In genomic region chr3:128469128-128469527, GRCh38 we compare ENCODE assay signal across 2 cellular contexts.
TF ChIP-seq lines count a peak whose summit lies in the region.

No MANE protein-coding gene starts in this region.

TF ChIP-seq in IMR-90, 13 proteins besides CTCF, POLR2A, EP300 and RAD21:
- TF ChIP-seq RFX5 (IDR thresholded peaks at IDR 0.05; ENCODE audit: low read depth, low read length) (no peak), RCOR1 (IDR thresholded peaks at IDR 0.05; ENCODE audit: insufficient replicate concordance, low read length) (no peak), MXI1 (IDR thresholded peaks at IDR 0.05; ENCODE audit: borderline replicate concordance, low read depth, low read length) (no peak), FOS (IDR thresholded peaks at IDR 0.05; ENCODE audit: low read depth, low read length) (no peak), NFE2L2 (IDR thresholded peaks at IDR 0.05; ENCODE audit: low read depth, low read length) (no peak), SMC3 (IDR thresholded peaks at IDR 0.05; ENCODE audit: low read depth, low read length) (no peak), CEBPB (IDR thresholded peaks at IDR 0.05; ENCODE audit: low read depth, low read length) (no peak), MAFK (IDR thresholded peaks at IDR 0.05; ENCODE audit: low read depth, low read length) (no peak), CHD1 (IDR thresholded peaks at IDR 0.05; ENCODE audit: low read depth, low read length) (no peak)
- TF ChIP-seq, protein P1, sequence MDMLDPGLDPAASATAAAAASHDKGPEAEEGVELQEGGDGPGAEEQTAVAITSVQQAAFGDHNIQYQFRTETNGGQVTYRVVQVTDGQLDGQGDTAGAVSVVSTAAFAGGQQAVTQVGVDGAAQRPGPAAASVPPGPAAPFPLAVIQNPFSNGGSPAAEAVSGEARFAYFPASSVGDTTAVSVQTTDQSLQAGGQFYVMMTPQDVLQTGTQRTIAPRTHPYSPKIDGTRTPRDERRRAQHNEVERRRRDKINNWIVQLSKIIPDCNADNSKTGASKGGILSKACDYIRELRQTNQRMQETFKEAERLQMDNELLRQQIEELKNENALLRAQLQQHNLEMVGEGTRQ (IDR thresholded peaks at IDR 0.05; ENCODE audit: low read depth, low read length), result no peak

TF ChIP-seq in H1, 55 proteins besides CTCF, POLR2A, EP300 and RAD21:
- TF ChIP-seq TEAD4 (IDR thresholded peaks at IDR 0.05; ENCODE audit: low read depth, low read length) (no peak), BRCA1 (IDR thresholded peaks at IDR 0.05; ENCODE audit: low read depth, low read length) (no peak), GABPA (IDR thresholded peaks at IDR 0.05; ENCODE audit: borderline replicate concordance, insufficient read depth, low read length) (no peak), TAF1 (IDR thresholded peaks at IDR 0.05; ENCODE audit: low read depth, low read length) (no peak), PHF8 (conservative IDR thresholded peaks at IDR 0.05; ENCODE audit: low read depth, low read length) (no peak), EGR1 (IDR thresholded peaks at IDR 0.05; ENCODE audit: borderline replicate concordance, low read depth, low read length) (no peak), RFX5 (IDR thresholded peaks at IDR 0.05; ENCODE audit: borderline replicate concordance, low read depth, low read length) (no peak)
- TF ChIP-seq, protein P2, sequence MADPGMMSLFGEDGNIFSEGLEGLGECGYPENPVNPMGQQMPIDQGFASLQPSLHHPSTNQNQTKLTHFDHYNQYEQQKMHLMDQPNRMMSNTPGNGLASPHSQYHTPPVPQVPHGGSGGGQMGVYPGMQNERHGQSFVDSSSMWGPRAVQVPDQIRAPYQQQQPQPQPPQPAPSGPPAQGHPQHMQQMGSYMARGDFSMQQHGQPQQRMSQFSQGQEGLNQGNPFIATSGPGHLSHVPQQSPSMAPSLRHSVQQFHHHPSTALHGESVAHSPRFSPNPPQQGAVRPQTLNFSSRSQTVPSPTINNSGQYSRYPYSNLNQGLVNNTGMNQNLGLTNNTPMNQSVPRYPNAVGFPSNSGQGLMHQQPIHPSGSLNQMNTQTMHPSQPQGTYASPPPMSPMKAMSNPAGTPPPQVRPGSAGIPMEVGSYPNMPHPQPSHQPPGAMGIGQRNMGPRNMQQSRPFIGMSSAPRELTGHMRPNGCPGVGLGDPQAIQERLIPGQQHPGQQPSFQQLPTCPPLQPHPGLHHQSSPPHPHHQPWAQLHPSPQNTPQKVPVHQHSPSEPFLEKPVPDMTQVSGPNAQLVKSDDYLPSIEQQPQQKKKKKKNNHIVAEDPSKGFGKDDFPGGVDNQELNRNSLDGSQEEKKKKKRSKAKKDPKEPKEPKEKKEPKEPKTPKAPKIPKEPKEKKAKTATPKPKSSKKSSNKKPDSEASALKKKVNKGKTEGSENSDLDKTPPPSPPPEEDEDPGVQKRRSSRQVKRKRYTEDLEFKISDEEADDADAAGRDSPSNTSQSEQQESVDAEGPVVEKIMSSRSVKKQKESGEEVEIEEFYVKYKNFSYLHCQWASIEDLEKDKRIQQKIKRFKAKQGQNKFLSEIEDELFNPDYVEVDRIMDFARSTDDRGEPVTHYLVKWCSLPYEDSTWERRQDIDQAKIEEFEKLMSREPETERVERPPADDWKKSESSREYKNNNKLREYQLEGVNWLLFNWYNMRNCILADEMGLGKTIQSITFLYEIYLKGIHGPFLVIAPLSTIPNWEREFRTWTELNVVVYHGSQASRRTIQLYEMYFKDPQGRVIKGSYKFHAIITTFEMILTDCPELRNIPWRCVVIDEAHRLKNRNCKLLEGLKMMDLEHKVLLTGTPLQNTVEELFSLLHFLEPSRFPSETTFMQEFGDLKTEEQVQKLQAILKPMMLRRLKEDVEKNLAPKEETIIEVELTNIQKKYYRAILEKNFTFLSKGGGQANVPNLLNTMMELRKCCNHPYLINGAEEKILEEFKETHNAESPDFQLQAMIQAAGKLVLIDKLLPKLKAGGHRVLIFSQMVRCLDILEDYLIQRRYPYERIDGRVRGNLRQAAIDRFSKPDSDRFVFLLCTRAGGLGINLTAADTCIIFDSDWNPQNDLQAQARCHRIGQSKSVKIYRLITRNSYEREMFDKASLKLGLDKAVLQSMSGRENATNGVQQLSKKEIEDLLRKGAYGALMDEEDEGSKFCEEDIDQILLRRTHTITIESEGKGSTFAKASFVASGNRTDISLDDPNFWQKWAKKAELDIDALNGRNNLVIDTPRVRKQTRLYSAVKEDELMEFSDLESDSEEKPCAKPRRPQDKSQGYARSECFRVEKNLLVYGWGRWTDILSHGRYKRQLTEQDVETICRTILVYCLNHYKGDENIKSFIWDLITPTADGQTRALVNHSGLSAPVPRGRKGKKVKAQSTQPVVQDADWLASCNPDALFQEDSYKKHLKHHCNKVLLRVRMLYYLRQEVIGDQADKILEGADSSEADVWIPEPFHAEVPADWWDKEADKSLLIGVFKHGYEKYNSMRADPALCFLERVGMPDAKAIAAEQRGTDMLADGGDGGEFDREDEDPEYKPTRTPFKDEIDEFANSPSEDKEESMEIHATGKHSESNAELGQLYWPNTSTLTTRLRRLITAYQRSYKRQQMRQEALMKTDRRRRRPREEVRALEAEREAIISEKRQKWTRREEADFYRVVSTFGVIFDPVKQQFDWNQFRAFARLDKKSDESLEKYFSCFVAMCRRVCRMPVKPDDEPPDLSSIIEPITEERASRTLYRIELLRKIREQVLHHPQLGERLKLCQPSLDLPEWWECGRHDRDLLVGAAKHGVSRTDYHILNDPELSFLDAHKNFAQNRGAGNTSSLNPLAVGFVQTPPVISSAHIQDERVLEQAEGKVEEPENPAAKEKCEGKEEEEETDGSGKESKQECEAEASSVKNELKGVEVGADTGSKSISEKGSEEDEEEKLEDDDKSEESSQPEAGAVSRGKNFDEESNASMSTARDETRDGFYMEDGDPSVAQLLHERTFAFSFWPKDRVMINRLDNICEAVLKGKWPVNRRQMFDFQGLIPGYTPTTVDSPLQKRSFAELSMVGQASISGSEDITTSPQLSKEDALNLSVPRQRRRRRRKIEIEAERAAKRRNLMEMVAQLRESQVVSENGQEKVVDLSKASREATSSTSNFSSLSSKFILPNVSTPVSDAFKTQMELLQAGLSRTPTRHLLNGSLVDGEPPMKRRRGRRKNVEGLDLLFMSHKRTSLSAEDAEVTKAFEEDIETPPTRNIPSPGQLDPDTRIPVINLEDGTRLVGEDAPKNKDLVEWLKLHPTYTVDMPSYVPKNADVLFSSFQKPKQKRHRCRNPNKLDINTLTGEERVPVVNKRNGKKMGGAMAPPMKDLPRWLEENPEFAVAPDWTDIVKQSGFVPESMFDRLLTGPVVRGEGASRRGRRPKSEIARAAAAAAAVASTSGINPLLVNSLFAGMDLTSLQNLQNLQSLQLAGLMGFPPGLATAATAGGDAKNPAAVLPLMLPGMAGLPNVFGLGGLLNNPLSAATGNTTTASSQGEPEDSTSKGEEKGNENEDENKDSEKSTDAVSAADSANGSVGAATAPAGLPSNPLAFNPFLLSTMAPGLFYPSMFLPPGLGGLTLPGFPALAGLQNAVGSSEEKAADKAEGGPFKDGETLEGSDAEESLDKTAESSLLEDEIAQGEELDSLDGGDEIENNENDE (IDR thresholded peaks at IDR 0.05; ENCODE audit: insufficient replicate concordance, low read length), result no peak
